Comparison of ENCODE assay signal across 8 cellular contexts in genomic region chr2:33476100-33476792, GRCh38. TPM values are rescaled to one million over a fixed set of nuclear protein-coding genes. Genes with fewer than 3 reads are reported as not detected.
DNase-seq lines count a peak whose midpoint lies in the region; ATAC-seq and TF ChIP-seq lines count a peak whose summit lies in the region.

TSS of gene RASGRP3 (plus strand) at chr2:33476649. CDS start at chr2:33515137, 38,488 bp downstream.

- no peaks in the 10 kb centered on the region for H4K20me1 ChIP-seq in Loucy (ENCODE audit: insufficient read depth, low read length, poor library complexity, severe bottlenecking)

- peaks cover 33% of the 10 kb centered on the region for H3K4me1 ChIP-seq in Loucy (ENCODE audit: insufficient read depth, low read length, poor library complexity, severe bottlenecking)
- H3K4me1 ChIP-seq in prostate gland (replicated peaks), result peaks cover 5% of the 10 kb centered on the region

- peaks cover 6% of the 10 kb centered on the region; the same call in 1 of the 2 replicates for H3F3A ChIP-seq in Loucy (ENCODE audit: low read depth)

- TF ChIP-seq POLR2A in prostate gland (IDR thresholded peaks at IDR 0.05), result peak; percentile 22

- peak within 1 kb of the TSS; percentile 90 for H2AFZ ChIP-seq in Loucy (ENCODE audit: low read length)

- DNase-seq in GM04503 (ENCODE audit: low read depth) (peak; percentile 87), H7 (peak; percentile 38), amniotic stem cell (lab: John Stamatoyannopoulos, UW) (peak; percentile 56), left ventricle myocardium superior (peak; percentile 92), prostate gland (ENCODE audit: low spot score) (peak; percentile 78), ureter (ENCODE audit: low spot score) (peak; percentile 84)

- peak within 1 kb of the TSS; percentile 27 for H3K4me3 ChIP-seq in H7 (ENCODE audit: insufficient read depth, low read depth, low read length)
- H3K4me3 ChIP-seq in Loucy (ENCODE audit: low read length, poor library complexity, severe bottlenecking), result peak within 1 kb of the TSS; percentile 83
- H3K4me3 ChIP-seq in prostate gland, result peak within 1 kb of the TSS; percentile 42 to 50

- H3K27ac ChIP-seq in prostate gland, result peak within 1 kb of the TSS; percentile 74 to 78

- H3K9ac ChIP-seq in Loucy (ENCODE audit: low read depth, low read length, poor library complexity, severe bottlenecking), result peak within 1 kb of the TSS; percentile 75

- H3K9me2 ChIP-seq in Loucy (replicated peaks; ENCODE audit: low read depth, low read length), result no peaks in the 10 kb centered on the region

- H3K4me2 ChIP-seq in Loucy (ENCODE audit: low read depth, low read length, poor library complexity, severe bottlenecking), result peak within 1 kb of the TSS; percentile 81

- no peaks in the 10 kb centered on the region for H3K27me3 ChIP-seq in H7 (ENCODE audit: control insufficient read depth, insufficient read depth, low read length)
- H3K27me3 ChIP-seq in Loucy (ENCODE audit: insufficient read depth, low read length, poor library complexity, severe bottlenecking), result no peaks in the 10 kb centered on the region
- H3K27me3 ChIP-seq in prostate gland (replicated peaks; ENCODE audit: insufficient read depth), result no peaks in the 10 kb centered on the region

- WGBS in prostate gland, result under 1% methylated on average over 18 of the region's 18 CpGs

- TF ChIP-seq CTCF in Loucy (conservative IDR thresholded peaks at IDR 0.05; ENCODE audit: low read length), result no peak
- no peak for TF ChIP-seq CTCF in prostate gland (IDR thresholded peaks at IDR 0.05)

- no peaks in the 10 kb centered on the region for H3K9me3 ChIP-seq in Loucy (ENCODE audit: insufficient read depth, low read depth, low read length)
- no peaks in the 10 kb centered on the region for H3K9me3 ChIP-seq in prostate gland

- H3K36me3 ChIP-seq in H7 (replicated peaks; ENCODE audit: control insufficient read depth, insufficient read depth, low read length) (no peaks in the 10 kb centered on the region), Loucy (ENCODE audit: insufficient read depth, low read length) (no peaks in the 10 kb centered on the region), prostate gland (no peaks in the 10 kb centered on the region)

- intact Hi-C loops in T-helper 1 cell treated with Interleukin-12 subunit alpha and Interleukin-12 subunit beta and Interleukin-4 antibody, amounts not matched to agents 30 ng/mL and 1 ng/mL, for 36 hours (cut with micrococcal nuclease), result loop anchor here (1.0 to 5.0 kb wide), 11 partner anchors 21 to 1309 kb away; partner anchors contain the start of genes BIRC6, FAM98A, SLC30A6 and TTC27
- intact Hi-C loops in left ventricle myocardium superior (cut with micrococcal nuclease) (no loop called here), prostate gland (cut with DNase I) (loop anchor here (5.0 kb wide), 1 partner anchor 106 kb away; no protein-coding TSS in a partner anchor)

- H3K79me2 ChIP-seq in Loucy (ENCODE audit: insufficient read depth, low read length), result no peaks in the 10 kb centered on the region

- ATAC-seq in left ventricle myocardium superior, result peak; percentile 84

RNA-seq across cellular contexts. Expression of gene RASGRP3, which starts in this region (rescaled TPM):
- total RNA-seq in H7 (2014; rRNA removed; shearing (Covaris generic)), result 0.03 TPM in 1 of 2 replicates, not detected in the other
- total RNA-seq in T-helper 1 cell treated with Interleukin-12 subunit alpha and Interleukin-12 subunit beta and Interleukin-4 antibody, amounts not matched to agents 30 ng/mL and 1 ng/mL, for 36 hours, result 13.9 and 14.1 TPM in 2 replicates
- 53.8 TPM for total RNA-seq in left ventricle myocardium superior
- 10 to 100 TPM in 1 of 2 donors, under 1 TPM in 1; 0.73 to 21.0 TPM for total RNA-seq in prostate gland
- total RNA-seq in ureter, result 9.9 TPM

Comparison
In these comparisons a context has a peak if more than half of its experiments do, and no peak if none do; other contexts are left out.
1. Peak in every context shown above with its lines: DNase-seq, ATAC-seq, H3K4me3 ChIP-seq and H3K27ac ChIP-seq.
2. Peak in DNase-seq and H3K4me3 ChIP-seq in H7; RNA of the gene not detected or under 1 TPM.
3. DNase-seq: peak in every context shown above with its lines; median percentile 92 in left ventricle myocardium superior; 87 in GM04503; 84 in ureter; 78 in prostate gland; 56 in amniotic stem cell; 38 in H7.
4. H3K4me3 ChIP-seq: peak in every context shown above with its lines; median percentile 83 in Loucy; 46 in prostate gland; 27 in H7.